Comparison of ENCODE assay signal across 2 cellular contexts in genomic region chr10:46305986-46306385, GRCh38.
TF ChIP-seq lines count a peak whose summit lies in the region.

No MANE protein-coding gene starts in this region.

TF ChIP-seq in IMR-90, 13 proteins besides CTCF, POLR2A, EP300 and RAD21:
- TF ChIP-seq USF2 (IDR thresholded peaks at IDR 0.05; ENCODE audit: low read depth, low read length): no peak
- TF ChIP-seq CEBPB (IDR thresholded peaks at IDR 0.05; ENCODE audit: low read depth, low read length): 0 out of 2 replicates have a peak, but pooled peaks have one; percentile 14

TF ChIP-seq in K562, 482 proteins besides CTCF, POLR2A, EP300 and RAD21:
- TF ChIP-seq CEBPG (CRISPR knock-in tag; IDR thresholded peaks at IDR 0.05) (no peak), CEBPG (tag; conservative IDR thresholded peaks at IDR 0.05 in 1 of 2, IDR thresholded peaks at IDR 0.05 in 1 of 2) (peak in 1 of 2 experiments; percentile 42; a peak in 1 of 4 replicates), FOXJ2 (tag; IDR thresholded peaks at IDR 0.05) (no peak), ID3 (CRISPR knock-in tag; IDR thresholded peaks at IDR 0.05) (no peak), ID3 (tag; IDR thresholded peaks at IDR 0.05) (no peak), ESRRB (CRISPR knock-in tag; IDR thresholded peaks at IDR 0.05; ENCODE audit: borderline replicate concordance) (no peak), TAF15 (IDR thresholded peaks at IDR 0.05; ENCODE audit: low read depth, low read length) (no peak), CHD1 (IDR thresholded peaks at IDR 0.05; ENCODE audit: low read length) (no peak), TEAD2 (tag; IDR thresholded peaks at IDR 0.05) (no peak), REST (CRISPR knock-in tag; IDR thresholded peaks at IDR 0.05; ENCODE audit: low read depth) (no peak), TFAM (CRISPR knock-in tag; conservative IDR thresholded peaks at IDR 0.05) (no peak), SRSF7 (optimal IDR thresholded peaks at IDR 0.05; ENCODE audit: low read depth, low read length) (no peak), CCAR2 (IDR thresholded peaks at IDR 0.05; ENCODE audit: low read depth, low read length) (no peak), ZNF586 (CRISPR knock-in tag; conservative IDR thresholded peaks at IDR 0.05) (no peak), NR2C1 (IDR thresholded peaks at IDR 0.05) (no peak), NR2C1 (tag; IDR thresholded peaks at IDR 0.05) (no peak), CEBPB (tag; IDR thresholded peaks at IDR 0.05) (peak; percentile 53), AFF4 (CRISPR knock-in tag; IDR thresholded peaks at IDR 0.05) (no peak)
